In the genomic region with DNA sequence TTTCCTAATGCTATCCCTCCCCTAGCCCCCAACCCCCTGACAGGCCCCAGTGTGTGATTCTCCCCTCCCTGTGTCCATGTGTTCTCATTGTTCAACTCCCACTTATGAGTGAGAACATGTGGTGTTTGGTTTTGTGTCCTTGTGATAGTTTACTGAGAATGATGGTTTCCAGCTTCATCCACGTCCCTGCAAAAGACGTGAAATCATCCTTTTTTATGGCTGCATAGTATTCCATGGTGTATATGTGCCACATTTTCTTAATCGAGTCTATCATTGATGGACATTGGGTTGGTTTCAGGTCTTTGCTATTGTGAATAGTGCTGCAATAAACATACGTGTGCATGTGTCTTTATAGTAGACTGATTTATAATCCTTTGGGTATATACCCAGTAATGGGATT, we compare ENCODE assay signal across 5 cellular contexts. TPM values are rescaled to one million over a fixed set of nuclear protein-coding genes. Genes with fewer than 3 reads are reported as not detected.
"Had no signal": no experiment of that assay in that cellular context is flagged by ENCODE, and none has a peak within 500 bp of the region (broad histone marks: within the 10 kb centered on the region; RNA-seq: fewer than 3 reads in every experiment).

No MANE protein-coding gene starts in this region.

RNA-seq across cellular contexts. Expression of a gene that starts 40.1 kb away (rescaled TPM):
- total RNA-seq: GM23248, H4, H7, HT-29, IMR-90 had no signal
- polyA plus RNA-seq: GM23248, IMR-90 had no signal
